8 cellular contexts compared by ENCODE assay signal in the genomic region with DNA sequence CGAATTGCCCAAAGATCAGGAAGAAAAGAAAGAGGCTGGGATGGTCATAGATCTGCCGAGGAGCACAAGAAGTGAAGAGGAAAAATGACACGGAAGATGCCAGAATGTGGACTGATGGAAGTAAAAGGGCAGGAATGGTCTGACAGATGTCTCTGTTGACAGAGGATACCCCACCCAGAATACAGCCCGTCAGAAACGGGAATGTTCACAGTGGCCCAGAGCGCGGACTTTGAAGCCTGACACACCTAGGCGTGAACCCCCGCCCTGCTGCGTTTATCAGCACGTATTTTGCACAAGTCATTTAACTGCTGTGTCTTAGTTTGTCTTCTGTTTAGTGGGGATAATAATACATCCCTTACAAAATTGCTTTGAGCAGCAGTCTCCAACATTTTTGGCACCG. TPM values are rescaled to one million over a fixed set of nuclear protein-coding genes. Genes with fewer than 3 reads are reported as not detected.
DNase-seq lines count a peak whose midpoint lies in the region; ATAC-seq, FAIRE-seq and TF ChIP-seq lines count a peak whose summit lies in the region.

No MANE protein-coding gene starts in this region.

- TF ChIP-seq EP300 in HepG2 (IDR thresholded peaks at IDR 0.05; ENCODE audit: low read depth in 2 of 2, low read length in 2 of 2) (no peak), HepG2 (CRISPR knock-in tag; IDR thresholded peaks at IDR 0.05; ENCODE audit: borderline replicate concordance) (no peak)

- peaks cover 0 to 17% (median 6%) of the 10 kb centered on the region in 9 donors for H3K4me1 ChIP-seq in heart right ventricle
- peaks cover 19% of the 10 kb centered on the region for H3K4me1 ChIP-seq in HepG2 (ENCODE audit: insufficient read depth, low read length)

- WGBS in heart right ventricle, 2 donors: 66 to 70% methylated on average over 12 of the region's 12 CpGs
- WGBS in HepG2 (ENCODE audit: low lambda C conversion rate): 8% methylated on average over 11 of the region's 12 CpGs

- TF ChIP-seq POLR2A in HepG2 (IDR thresholded peaks at IDR 0.05; ENCODE audit: insufficient read depth in 1 of 2, low read depth in 2 of 2, low read length in 2 of 2): no peak

- peaks cover 0 to 6% (median 0%) of the 10 kb centered on the region in 11 donors for H3K9me3 ChIP-seq in heart right ventricle
- H3K9me3 ChIP-seq in HepG2 (ENCODE audit: low read length): no peaks in the 10 kb centered on the region

- POLR2A ChIA-PET in HepG2 (lab: Yijun Ruan, JAX): interaction anchor here (1.3 to 1.6 kb wide), 3 partner anchors 27 to 214 kb away, joined by 3 to 8 read pairs (median 6); a partner anchor contains a TSS

- no peaks in the 10 kb centered on the region for H4K20me1 ChIP-seq in HepG2 (ENCODE audit: insufficient read depth, low read length)

- peak overlapping the region; percentile 23 for H2AFZ ChIP-seq in HepG2 (ENCODE audit: low read length)

- in situ Hi-C loops in HepG2 (cut with HindIII; ENCODE audit: extremely low pct_ligation_motif_present, low pct_unique_long_range_greater_than_20kb): loop anchor here (5.0 kb wide), 2 partner anchors 80 to 170 kb away; no protein-coding TSS in a partner anchor

- H3K27ac Mint-ChIP-seq in activated T-helper 17 cell treated with anti-CD3 and anti-CD28 coated beads, Interleukin-2, amount 50 U/mL, for 72 hours: peak overlapping the region; percentile 18
- H3K27ac Mint-ChIP-seq in type B pancreatic cell: peak overlapping the region; percentile 82

- TF ChIP-seq RAD21 in HepG2 (CRISPR knock-in tag; IDR thresholded peaks at IDR 0.05): no peak

- no peak for ATAC-seq in heart right ventricle
- ATAC-seq in Right ventricle myocardium superior (ENCODE audit: poor library complexity): no peak
- ATAC-seq in activated T-helper 17 cell treated with anti-CD3 and anti-CD28 coated beads, Interleukin-2, amount 50 U/mL, for 72 hours (replicated peaks): no peak
- peak; percentile 49 for ATAC-seq in HepG2
- no peak for ATAC-seq in GM21737 (IDR thresholded peaks at IDR 0.05; ENCODE audit: unreplicated experiment)

- TF ChIP-seq CTCF in heart right ventricle (IDR thresholded peaks at IDR 0.05) (no peak), HepG2 (CRISPR knock-in tag; IDR thresholded peaks at IDR 0.05) (no peak), type B pancreatic cell (conservative IDR thresholded peaks at IDR 0.05) (no peak)

- H3K27ac ChIP-seq in heart right ventricle (peak overlapping the region in 9 of 10 donors; percentile 51 to 87 (median 80)), HepG2 (ENCODE audit: extremely low read length, insufficient read depth, low read length) (no peak overlapping the region)

- H3K36me3 Mint-ChIP-seq in activated T-helper 17 cell treated with anti-CD3 and anti-CD28 coated beads, Interleukin-2, amount 50 U/mL, for 72 hours (ENCODE audit: low read depth): no peaks in the 10 kb centered on the region
- no peaks in the 10 kb centered on the region for H3K36me3 Mint-ChIP-seq in type B pancreatic cell

- H3K4me2 ChIP-seq in HepG2 (ENCODE audit: low read depth, low read length): peak overlapping the region; percentile 99

- intact Hi-C loops in heart right ventricle (cut with DNase I) (loop anchor here (1.0 to 10.0 kb wide), 10 partner anchors 79 to 175 kb away; a partner anchor contains a TSS), Right ventricle myocardium superior (cut with DNase I) (loop anchor here (2.0 to 10.0 kb wide), 3 partner anchors 81 to 171 kb away; a partner anchor contains a TSS), HepG2 (cut with micrococcal nuclease; ENCODE audit: unreplicated experiment) (loop anchor here (1.0 kb wide), 5 partner anchors 27 to 174 kb away; a partner anchor contains a TSS)

- peaks cover 11% of the 10 kb centered on the region for H3K4me1 Mint-ChIP-seq in activated T-helper 17 cell treated with anti-CD3 and anti-CD28 coated beads, Interleukin-2, amount 50 U/mL, for 72 hours
- H3K4me1 Mint-ChIP-seq in type B pancreatic cell (ENCODE audit: unreplicated experiment): peaks cover 11% of the 10 kb centered on the region

- TSS peak; percentile 49 for BruUV-seq in HepG2 (replicated peaks; lab: Mats Ljungman, UMichigan)

- H3K4me3 ChIP-seq in heart right ventricle: peak overlapping the region in 8 of 10 donors; percentile 29 to 59 (median 47)
- peak overlapping the region; percentile 47 to 71 (median 54) for H3K4me3 ChIP-seq in HepG2 (replicated peaks in 1 of 3; ENCODE audit: insufficient read depth in 1 of 3, low read depth in 2 of 3, low read length in 3 of 3)

- H3K27me3 ChIP-seq in heart right ventricle (no peaks in the 10 kb centered on the region), HepG2 (ENCODE audit: control insufficient read depth in 1 of 2, insufficient read depth in 2 of 2, low read length in 2 of 2) (no peaks in the 10 kb centered on the region)

- no peaks in the 10 kb centered on the region for H3K79me2 ChIP-seq in HepG2 (ENCODE audit: insufficient read depth, low read length)

- H3K27me3 Mint-ChIP-seq in activated T-helper 17 cell treated with anti-CD3 and anti-CD28 coated beads, Interleukin-2, amount 50 U/mL, for 72 hours: no peaks in the 10 kb centered on the region
- H3K27me3 Mint-ChIP-seq in type B pancreatic cell: no peaks in the 10 kb centered on the region

- H3K36me3 ChIP-seq in heart right ventricle (no peaks in the 10 kb centered on the region), HepG2 (replicated peaks in 1 of 2; ENCODE audit: control insufficient read depth in 1 of 2, insufficient read depth in 2 of 2, low read length in 2 of 2) (no peaks in the 10 kb centered on the region)

- H3K9me3 Mint-ChIP-seq in activated T-helper 17 cell treated with anti-CD3 and anti-CD28 coated beads, Interleukin-2, amount 50 U/mL, for 72 hours: no peaks in the 10 kb centered on the region
- no peaks in the 10 kb centered on the region for H3K9me3 Mint-ChIP-seq in type B pancreatic cell

- H3K9ac ChIP-seq in HepG2 (ENCODE audit: insufficient read depth, low read depth, low read length): 0 out of 2 replicates have a peak overlapping the region, but pooled peaks have one; percentile 13

- DNase-seq in heart right ventricle (no peak), Right ventricle myocardium superior (no peak), HepG2 (ENCODE audit: low spot score) (peak; percentile 15), type B pancreatic cell (ENCODE audit: extremely low spot score, unreplicated experiment) (no peak), NCI-H774 (lab: John Stamatoyannopoulos, UW) (no peak), midbrain (lab: John Stamatoyannopoulos, UW) (no peak)

- H3K4me3 Mint-ChIP-seq in activated T-helper 17 cell treated with anti-CD3 and anti-CD28 coated beads, Interleukin-2, amount 50 U/mL, for 72 hours: peak overlapping the region; percentile 92
- H3K4me3 Mint-ChIP-seq in type B pancreatic cell: peak overlapping the region; percentile 88

- FAIRE-seq in HepG2 (lab: Jason Lieb, UNC): peak; percentile 42

- CTCF ChIA-PET in HepG2 (lab: Yijun Ruan, JAX; ENCODE audit: low intra/inter-chr PET ratio, low total read pairs): interaction anchor here (1.9 to 2.3 kb wide), 3 partner anchors 77 to 175 kb away, joined by 4 to 68 read pairs (median 14); no protein-coding TSS in a partner anchor

TF ChIP-seq in HepG2, 621 proteins besides CTCF, POLR2A, EP300 and RAD21 (continues in another document):
- TF ChIP-seq STAG1 (CRISPR knock-in tag; IDR thresholded peaks at IDR 0.05): no peak
- TF ChIP-seq ZNF124 (CRISPR knock-in tag; IDR thresholded peaks at IDR 0.05): no peak
- TF ChIP-seq, protein P1, sequence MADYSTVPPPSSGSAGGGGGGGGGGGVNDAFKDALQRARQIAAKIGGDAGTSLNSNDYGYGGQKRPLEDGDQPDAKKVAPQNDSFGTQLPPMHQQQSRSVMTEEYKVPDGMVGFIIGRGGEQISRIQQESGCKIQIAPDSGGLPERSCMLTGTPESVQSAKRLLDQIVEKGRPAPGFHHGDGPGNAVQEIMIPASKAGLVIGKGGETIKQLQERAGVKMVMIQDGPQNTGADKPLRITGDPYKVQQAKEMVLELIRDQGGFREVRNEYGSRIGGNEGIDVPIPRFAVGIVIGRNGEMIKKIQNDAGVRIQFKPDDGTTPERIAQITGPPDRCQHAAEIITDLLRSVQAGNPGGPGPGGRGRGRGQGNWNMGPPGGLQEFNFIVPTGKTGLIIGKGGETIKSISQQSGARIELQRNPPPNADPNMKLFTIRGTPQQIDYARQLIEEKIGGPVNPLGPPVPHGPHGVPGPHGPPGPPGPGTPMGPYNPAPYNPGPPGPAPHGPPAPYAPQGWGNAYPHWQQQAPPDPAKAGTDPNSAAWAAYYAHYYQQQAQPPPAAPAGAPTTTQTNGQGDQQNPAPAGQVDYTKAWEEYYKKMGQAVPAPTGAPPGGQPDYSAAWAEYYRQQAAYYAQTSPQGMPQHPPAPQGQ (CRISPR knock-in tag; IDR thresholded peaks at IDR 0.05; ENCODE audit: borderline replicate concordance): no peak

RNA-seq across cellular contexts. Expression of a gene that starts 27.1 kb away (rescaled TPM):
- 100 to 1,000 TPM; 128 to 231 (median 181) TPM for total RNA-seq in heart right ventricle
- polyA plus RNA-seq in heart right ventricle: 100 to 1,000 TPM in 1 of 2 donors, 10 to 100 TPM in 1; 96.6 to 317 TPM
- total RNA-seq in Right ventricle myocardium superior: 208 TPM
- total RNA-seq in activated T-helper 17 cell treated with anti-CD3 and anti-CD28 coated beads, Interleukin-2, amount 50 U/mL, for 72 hours: 100 to 1,000 TPM in 1 of 2 donors, 10 to 100 TPM in 1; 54.1 to 125 TPM
- total RNA-seq in HepG2 (2016; rRNA removed; fragmentation: Illumina TruSeq; extraction: Trizol): 89.9 and 123 TPM in 2 replicates
- 18.6 and 21.8 TPM in 2 replicates for total RNA-seq in HepG2 (2016; cell fraction: cytosol; rRNA removed; fragmentation: Illumina TruSeq; extraction: Trizol; ENCODE audit: low read depth)
- 90.1 and 128 TPM in 2 replicates for total RNA-seq in HepG2 (2016; cell fraction: insoluble cytoplasmic fraction; rRNA removed; fragmentation: Illumina TruSeq; extraction: Trizol)
- 35.9 and 44.9 TPM in 2 replicates for total RNA-seq in HepG2 (2016; cell fraction: membrane; rRNA removed; fragmentation: Illumina TruSeq; extraction: Trizol)
- 54.7 and 57.3 TPM in 2 replicates for total RNA-seq in HepG2 (2016; cell fraction: nucleus; rRNA removed; fragmentation: Illumina TruSeq; extraction: Trizol)
- 110 and 133 TPM in 2 replicates for polyA plus RNA-seq in HepG2 (2011; rRNA removed)
- polyA plus RNA-seq in HepG2 (2011; cell fraction: cytosol; rRNA removed): 110 and 134 TPM in 2 replicates
- 174 and 175 TPM in 2 replicates for polyA plus RNA-seq in HepG2 (2011; cell fraction: nucleus; rRNA removed)
- 75.6 and 118 TPM in 2 replicates for polyA plus RNA-seq in HepG2 (2012)
- 34.8 and 35.7 TPM in 2 replicates for polyA plus RNA-seq in HepG2 (2016; cell fraction: cytosol; fragmentation: Illumina TruSeq; extraction: Trizol; ENCODE audit: low read depth)
- 202 TPM in 2 replicates for polyA plus RNA-seq in HepG2 (2016; cell fraction: insoluble cytoplasmic fraction; fragmentation: Illumina TruSeq; extraction: Trizol; ENCODE audit: low read depth)
- polyA plus RNA-seq in HepG2 (2016; cell fraction: membrane; fragmentation: Illumina TruSeq; extraction: Trizol; ENCODE audit: low read depth): 50.2 and 53.2 TPM in 2 replicates
- polyA plus RNA-seq in HepG2 (2016; cell fraction: nucleus; fragmentation: Illumina TruSeq; extraction: Trizol; ENCODE audit: insufficient read depth, low read depth): 130 and 138 TPM in 2 replicates
- 62.1 and 271 TPM in 2 replicates for polyA minus RNA-seq in HepG2 (2011; rRNA and poly(A)+ RNA removed; ENCODE audit: low replicate concordance)
- 22.2 and 30.0 TPM in 2 replicates for polyA minus RNA-seq in HepG2 (2011; cell fraction: cytosol; rRNA and poly(A)+ RNA removed)
- 30.1 and 34.6 TPM in 2 replicates for polyA minus RNA-seq in HepG2 (2011; cell fraction: nucleus; rRNA and poly(A)+ RNA removed)
- total RNA-seq in type B pancreatic cell (ENCODE audit: low replicate concordance): 78.4 and 138 TPM in 2 replicates
